Comparison of ENCODE assay signal across 10 cellular contexts in genomic region chr5:168946363-168946762, GRCh38.
A peak's percentile ranks its signal among the peaks of the same experiment; 100 is the strongest.
DNase-seq lines count a peak whose midpoint lies in the region; ATAC-seq, FAIRE-seq and TF ChIP-seq lines count a peak whose summit lies in the region.
"Had no signal": no experiment of that assay in that cellular context is flagged by ENCODE, and none has a peak within 500 bp of the region (broad histone marks: within the 10 kb centered on the region; RNA-seq: fewer than 3 reads in every experiment).

No MANE protein-coding gene starts in this region.

- no peak for DNase-seq in AG04449 (ENCODE audit: low read depth, low spot score)
- DNase-seq in GM13977 (ENCODE audit: low spot score): no peak
- DNase-seq in WTC11 (ENCODE audit: low spot score): peak; percentile 65
- peak; percentile 14 for DNase-seq in iPS DF 4.7 (ENCODE audit: extremely low read depth, low spot score)
- DNase-seq in GM19239 (ENCODE audit: insufficient read length, low spot score): no peak
- DNase-seq in sigmoid colon: no peak
- DNase-seq in HuH-7.5 (ENCODE audit: low spot score): no peak
- DNase-seq: activated naive CD8-positive, alpha-beta T cell treated with anti-CD3 and anti-CD28 coated beads, Interleukin-2, amount 10 ng/mL, durations not matched to agents 7 days and 5 days; DMS79 had no signal

- no peaks in the 10 kb centered on the region for H3K36me3 ChIP-seq in sigmoid colon

- 89 to 92% methylated on average over 6 of the region's 6 CpGs for WGBS in sigmoid colon, 2 donors

- H3K9me3 ChIP-seq in sigmoid colon: no peaks in the 10 kb centered on the region

- peak; percentile 79 for ATAC-seq in WTC11
- ATAC-seq in GM19328 (IDR thresholded peaks at IDR 0.05; ENCODE audit: unreplicated experiment): no peak

- no peaks in the 10 kb centered on the region for H3K27me3 ChIP-seq in sigmoid colon

- in situ Hi-C loops in GM13977 (cut with MboI; ENCODE audit: low pct_unique_long_range_greater_than_20kb, low sequenced_read_pairs, unreplicated experiment): no loop called here

- no peak for TF ChIP-seq POLR2A in sigmoid colon (IDR thresholded peaks at IDR 0.05)

- intact Hi-C loops in sigmoid colon (cut with DNase I): no loop called here

- peaks cover 14% of the 10 kb centered on the region for H3K4me1 Mint-ChIP-seq in WTC11
- H3K4me1 Mint-ChIP-seq: activated naive CD8-positive, alpha-beta T cell treated with anti-CD3 and anti-CD28 coated beads, Interleukin-2, amount 10 ng/mL, durations not matched to agents 7 days and 5 days had no signal

- H3K27ac ChIP-seq in sigmoid colon: no peak overlapping the region

- H3K4me3 Mint-ChIP-seq in WTC11: no peak overlapping the region
- H3K4me3 Mint-ChIP-seq: activated naive CD8-positive, alpha-beta T cell treated with anti-CD3 and anti-CD28 coated beads, Interleukin-2, amount 10 ng/mL, durations not matched to agents 7 days and 5 days had no signal

- H3K9me3 Mint-ChIP-seq in WTC11: no peaks in the 10 kb centered on the region
- H3K9me3 Mint-ChIP-seq: activated naive CD8-positive, alpha-beta T cell treated with anti-CD3 and anti-CD28 coated beads, Interleukin-2, amount 10 ng/mL, durations not matched to agents 7 days and 5 days had no signal

- no peak for TF ChIP-seq EP300 in sigmoid colon (IDR thresholded peaks at IDR 0.05)

- TF ChIP-seq CTCF in AG04449 (IDR thresholded peaks at IDR 0.05; ENCODE audit: insufficient read depth, low read length, missing control alignments) (peak; percentile 52), GM13977 (IDR thresholded peaks at IDR 0.05; ENCODE audit: extremely low read depth, insufficient read depth, missing control alignments) (peak; percentile 22), WTC11 (IDR thresholded peaks at IDR 0.05) (no peak), sigmoid colon (IDR thresholded peaks at IDR 0.05) (no peak)

- H3K4me3 ChIP-seq in AG04449 (ENCODE audit: low read depth, low read length): no peak overlapping the region
- no peak overlapping the region for H3K4me3 ChIP-seq in sigmoid colon

- H3K27ac Mint-ChIP-seq in WTC11: no peak overlapping the region
- H3K27ac Mint-ChIP-seq: activated naive CD8-positive, alpha-beta T cell treated with anti-CD3 and anti-CD28 coated beads, Interleukin-2, amount 10 ng/mL, durations not matched to agents 7 days and 5 days had no signal

- POLR2A ChIA-PET in AG04449 (lab: Yijun Ruan, JAX) (no interaction called here), WTC11 (lab: Charles Lee) (interaction anchor here (1.0 kb wide), 1 partner anchor 176 kb away, joined by 4 read pairs; no protein-coding TSS in a partner anchor)

- CTCF ChIA-PET in AG04449 (lab: Yijun Ruan, JAX) (interaction anchor here (0.7 to 7.1 kb wide), 16 partner anchors 8 to 635 kb away, joined by 3 to 60 read pairs (median 8); partner anchors contain the start of gene SPDL1), WTC11 (lab: Charles Lee) (interaction anchor here (1.0 to 2.6 kb wide), 9 partner anchors 41 to 602 kb away, joined by 3 to 16 read pairs (median 5); no protein-coding TSS in a partner anchor)

- H3K4me1 ChIP-seq in sigmoid colon: peaks cover 0 to 11% (median 8%) of the 10 kb centered on the region in 4 donors

- no peak for FAIRE-seq in GM19239 (lab: Jason Lieb, UNC)

- no peaks in the 10 kb centered on the region for H3K36me3 Mint-ChIP-seq in WTC11
- H3K36me3 Mint-ChIP-seq: activated naive CD8-positive, alpha-beta T cell treated with anti-CD3 and anti-CD28 coated beads, Interleukin-2, amount 10 ng/mL, durations not matched to agents 7 days and 5 days had no signal

- H3K27me3 Mint-ChIP-seq in WTC11 (ENCODE audit: low read depth): no peaks in the 10 kb centered on the region
- H3K27me3 Mint-ChIP-seq: activated naive CD8-positive, alpha-beta T cell treated with anti-CD3 and anti-CD28 coated beads, Interleukin-2, amount 10 ng/mL, durations not matched to agents 7 days and 5 days had no signal

TF ChIP-seq in WTC11, 78 proteins besides CTCF, POLR2A, EP300 and RAD21:
- TF ChIP-seq ZMAT4 (CRISPR knock-in tag; IDR thresholded peaks at IDR 0.05) (no peak), SMAD4 (CRISPR knock-in tag; IDR thresholded peaks at IDR 0.05) (no peak), HMGA2 (CRISPR knock-in tag; IDR thresholded peaks at IDR 0.05) (no peak), ZNF138 (CRISPR knock-in tag; conservative IDR thresholded peaks at IDR 0.05) (no peak), ZSCAN18 (CRISPR knock-in tag; IDR thresholded peaks at IDR 0.05) (no peak), FOXK1 (CRISPR knock-in tag; IDR thresholded peaks at IDR 0.05) (no peak), FOXJ3 (CRISPR knock-in tag; IDR thresholded peaks at IDR 0.05; ENCODE audit: borderline replicate concordance) (no peak), GTF2I (CRISPR knock-in tag; conservative IDR thresholded peaks at IDR 0.05) (no peak), FOXP1 (CRISPR knock-in tag; IDR thresholded peaks at IDR 0.05; ENCODE audit: borderline replicate concordance) (no peak), KAT7 (CRISPR knock-in tag; IDR thresholded peaks at IDR 0.05; ENCODE audit: borderline replicate concordance) (no peak), CBFB (CRISPR knock-in tag; IDR thresholded peaks at IDR 0.05; ENCODE audit: low read depth) (no peak), TCF7 (CRISPR knock-in tag; IDR thresholded peaks at IDR 0.05; ENCODE audit: low read depth) (no peak), JUN (CRISPR knock-in tag; IDR thresholded peaks at IDR 0.05) (no peak), ETV6 (CRISPR knock-in tag; IDR thresholded peaks at IDR 0.05) (no peak)
- TF ChIP-seq, protein P1, sequence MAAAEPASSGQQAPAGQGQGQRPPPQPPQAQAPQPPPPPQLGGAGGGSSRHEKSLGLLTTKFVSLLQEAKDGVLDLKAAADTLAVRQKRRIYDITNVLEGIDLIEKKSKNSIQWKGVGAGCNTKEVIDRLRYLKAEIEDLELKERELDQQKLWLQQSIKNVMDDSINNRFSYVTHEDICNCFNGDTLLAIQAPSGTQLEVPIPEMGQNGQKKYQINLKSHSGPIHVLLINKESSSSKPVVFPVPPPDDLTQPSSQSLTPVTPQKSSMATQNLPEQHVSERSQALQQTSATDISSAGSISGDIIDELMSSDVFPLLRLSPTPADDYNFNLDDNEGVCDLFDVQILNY (CRISPR knock-in tag; IDR thresholded peaks at IDR 0.05): no peak
- TF ChIP-seq, protein P2, sequence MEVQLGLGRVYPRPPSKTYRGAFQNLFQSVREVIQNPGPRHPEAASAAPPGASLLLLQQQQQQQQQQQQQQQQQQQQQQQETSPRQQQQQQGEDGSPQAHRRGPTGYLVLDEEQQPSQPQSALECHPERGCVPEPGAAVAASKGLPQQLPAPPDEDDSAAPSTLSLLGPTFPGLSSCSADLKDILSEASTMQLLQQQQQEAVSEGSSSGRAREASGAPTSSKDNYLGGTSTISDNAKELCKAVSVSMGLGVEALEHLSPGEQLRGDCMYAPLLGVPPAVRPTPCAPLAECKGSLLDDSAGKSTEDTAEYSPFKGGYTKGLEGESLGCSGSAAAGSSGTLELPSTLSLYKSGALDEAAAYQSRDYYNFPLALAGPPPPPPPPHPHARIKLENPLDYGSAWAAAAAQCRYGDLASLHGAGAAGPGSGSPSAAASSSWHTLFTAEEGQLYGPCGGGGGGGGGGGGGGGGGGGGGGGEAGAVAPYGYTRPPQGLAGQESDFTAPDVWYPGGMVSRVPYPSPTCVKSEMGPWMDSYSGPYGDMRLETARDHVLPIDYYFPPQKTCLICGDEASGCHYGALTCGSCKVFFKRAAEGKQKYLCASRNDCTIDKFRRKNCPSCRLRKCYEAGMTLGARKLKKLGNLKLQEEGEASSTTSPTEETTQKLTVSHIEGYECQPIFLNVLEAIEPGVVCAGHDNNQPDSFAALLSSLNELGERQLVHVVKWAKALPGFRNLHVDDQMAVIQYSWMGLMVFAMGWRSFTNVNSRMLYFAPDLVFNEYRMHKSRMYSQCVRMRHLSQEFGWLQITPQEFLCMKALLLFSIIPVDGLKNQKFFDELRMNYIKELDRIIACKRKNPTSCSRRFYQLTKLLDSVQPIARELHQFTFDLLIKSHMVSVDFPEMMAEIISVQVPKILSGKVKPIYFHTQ (CRISPR knock-in tag; IDR thresholded peaks at IDR 0.05): no peak
- TF ChIP-seq, protein P3, sequence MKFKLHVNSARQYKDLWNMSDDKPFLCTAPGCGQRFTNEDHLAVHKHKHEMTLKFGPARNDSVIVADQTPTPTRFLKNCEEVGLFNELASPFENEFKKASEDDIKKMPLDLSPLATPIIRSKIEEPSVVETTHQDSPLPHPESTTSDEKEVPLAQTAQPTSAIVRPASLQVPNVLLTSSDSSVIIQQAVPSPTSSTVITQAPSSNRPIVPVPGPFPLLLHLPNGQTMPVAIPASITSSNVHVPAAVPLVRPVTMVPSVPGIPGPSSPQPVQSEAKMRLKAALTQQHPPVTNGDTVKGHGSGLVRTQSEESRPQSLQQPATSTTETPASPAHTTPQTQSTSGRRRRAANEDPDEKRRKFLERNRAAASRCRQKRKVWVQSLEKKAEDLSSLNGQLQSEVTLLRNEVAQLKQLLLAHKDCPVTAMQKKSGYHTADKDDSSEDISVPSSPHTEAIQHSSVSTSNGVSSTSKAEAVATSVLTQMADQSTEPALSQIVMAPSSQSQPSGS (CRISPR knock-in tag; IDR thresholded peaks at IDR 0.05; ENCODE audit: borderline replicate concordance, low read depth): no peak

Comparison
In these comparisons a context has a peak if more than half of its experiments do, and no peak if none do; other contexts are left out.
1. DNase-seq: peak in WTC11 (single experiment) and iPS DF 4.7 (single experiment); none in AG04449 (single experiment), GM13977 (single experiment), GM19239 (single experiment), sigmoid colon (single experiment) and HuH-7.5 (single experiment).
2. CTCF ChIP-seq: peak in AG04449 (single experiment) and GM13977 (single experiment); none in WTC11 (single experiment) and sigmoid colon (0 of 4).